Comparison of ENCODE assay signal across 8 cellular contexts in genomic region chr6:45445749-45446454, GRCh38.
DNase-seq lines count a peak whose midpoint lies in the region; ATAC-seq and TF ChIP-seq lines count a peak whose summit lies in the region.

No MANE protein-coding gene starts in this region.

- peak overlapping the region in 9 of 10 donors; percentile 6 to 85 (median 49) for H3K27ac ChIP-seq in heart right ventricle

- H3K27me3 Mint-ChIP-seq in activated naive CD4-positive, alpha-beta T cell treated with anti-CD3 and anti-CD28 coated beads for 36 hours (ENCODE audit: low read depth): no peaks in the 10 kb centered on the region
- no peaks in the 10 kb centered on the region for H3K27me3 Mint-ChIP-seq in activated naive CD8-positive, alpha-beta T cell treated with anti-CD3 and anti-CD28 coated beads for 36 hours

- H3K9me3 Mint-ChIP-seq in activated naive CD4-positive, alpha-beta T cell treated with anti-CD3 and anti-CD28 coated beads for 36 hours: no peaks in the 10 kb centered on the region
- no peaks in the 10 kb centered on the region for H3K9me3 Mint-ChIP-seq in activated naive CD8-positive, alpha-beta T cell treated with anti-CD3 and anti-CD28 coated beads for 36 hours

- no peaks in the 10 kb centered on the region for H3K36me3 ChIP-seq in heart right ventricle

- no peaks in the 10 kb centered on the region for H3K27me3 ChIP-seq in heart right ventricle

- peak overlapping the region; percentile 60 for H3K27ac Mint-ChIP-seq in activated naive CD4-positive, alpha-beta T cell treated with anti-CD3 and anti-CD28 coated beads for 36 hours
- peak overlapping the region; percentile 48 for H3K27ac Mint-ChIP-seq in activated naive CD8-positive, alpha-beta T cell treated with anti-CD3 and anti-CD28 coated beads for 36 hours

- CTCF ChIA-PET in activated naive CD4-positive, alpha-beta T cell treated with anti-CD3 and anti-CD28 coated beads for 36 hours (lab: Charles Lee): interaction anchor here (0.6 kb wide), 1 partner anchor 133 kb away, joined by 5 read pairs; no protein-coding TSS in a partner anchor

- no peaks in the 10 kb centered on the region for H3K9me3 ChIP-seq in heart right ventricle

- H3K4me1 ChIP-seq in heart right ventricle: peaks cover 0 to 58% (median 27%) of the 10 kb centered on the region in 9 donors

- H3K36me3 Mint-ChIP-seq in activated naive CD4-positive, alpha-beta T cell treated with anti-CD3 and anti-CD28 coated beads for 36 hours (ENCODE audit: low read depth): peaks cover 11% of the 10 kb centered on the region
- peaks cover 39% of the 10 kb centered on the region for H3K36me3 Mint-ChIP-seq in activated naive CD8-positive, alpha-beta T cell treated with anti-CD3 and anti-CD28 coated beads for 36 hours

- ATAC-seq in heart right ventricle (peak; percentile 83 to 94 (median 88)), sciatic nerve (peak; percentile 93), GM18861 (IDR thresholded peaks at IDR 0.05; ENCODE audit: unreplicated experiment) (no peak)

- TF ChIP-seq CTCF in heart right ventricle (IDR thresholded peaks at IDR 0.05): no peak

- no peak overlapping the region for H3K4me3 ChIP-seq in heart right ventricle

- H3K4me3 Mint-ChIP-seq in activated naive CD4-positive, alpha-beta T cell treated with anti-CD3 and anti-CD28 coated beads for 36 hours: no peak overlapping the region
- H3K4me3 Mint-ChIP-seq in activated naive CD8-positive, alpha-beta T cell treated with anti-CD3 and anti-CD28 coated beads for 36 hours: no peak overlapping the region

- intact Hi-C loops in activated naive CD4-positive, alpha-beta T cell treated with anti-CD3 and anti-CD28 coated beads for 36 hours (cut with micrococcal nuclease): loop anchor here (1.0 kb wide), 2 partner anchors 9 to 32 kb away; no protein-coding TSS in a partner anchor
- intact Hi-C loops in heart right ventricle (cut with DNase I): no loop called here
- intact Hi-C loops in sciatic nerve (cut with DNase I): no loop called here
- intact Hi-C loops in posterior vena cava (cut with DNase I): no loop called here

- 4 to 10% methylated on average over 8 of the region's 8 CpGs for WGBS in heart right ventricle, 2 donors

- peak; percentile 60 for DNase-seq in activated naive CD4-positive, alpha-beta T cell treated with anti-CD3 and anti-CD28 coated beads for 36 hours
- DNase-seq in activated naive CD4-positive, alpha-beta T cell (lab: John Stamatoyannopoulos, UW): no peak
- DNase-seq in NCI-H345 treated with DMSO at 0.1 percent for 48 hours (lab: John Stamatoyannopoulos, UW; ENCODE audit: unreplicated experiment) (peak; percentile 27), heart right ventricle (peak; percentile 23 to 68), sciatic nerve (ENCODE audit: low spot score) (peak; percentile 71), posterior vena cava (ENCODE audit: low spot score) (no peak)
- DNase-seq in activated naive CD8-positive, alpha-beta T cell treated with anti-CD3 and anti-CD28 coated beads for 36 hours: no peak

- H3K4me1 Mint-ChIP-seq in activated naive CD4-positive, alpha-beta T cell treated with anti-CD3 and anti-CD28 coated beads for 36 hours (ENCODE audit: low read depth): peaks cover 58% of the 10 kb centered on the region
- peaks cover 51% of the 10 kb centered on the region for H3K4me1 Mint-ChIP-seq in activated naive CD8-positive, alpha-beta T cell treated with anti-CD3 and anti-CD28 coated beads for 36 hours

Comparison
In these comparisons a context has a peak if more than half of its experiments do, and no peak if none do; other contexts are left out.
1. DNase-seq: peak in activated naive CD4-positive, alpha-beta T cell treated with anti-CD3 and anti-CD28 coated beads for 36 hours (single experiment), NCI-H345 treated with DMSO at 0.1 percent for 48 hours (single experiment), heart right ventricle (2 of 2) and sciatic nerve (single experiment); none in activated naive CD4-positive, alpha-beta T cell (0 of 4), activated naive CD8-positive, alpha-beta T cell treated with anti-CD3 and anti-CD28 coated beads for 36 hours (single experiment) and posterior vena cava (single experiment).